In the genomic region with DNA sequence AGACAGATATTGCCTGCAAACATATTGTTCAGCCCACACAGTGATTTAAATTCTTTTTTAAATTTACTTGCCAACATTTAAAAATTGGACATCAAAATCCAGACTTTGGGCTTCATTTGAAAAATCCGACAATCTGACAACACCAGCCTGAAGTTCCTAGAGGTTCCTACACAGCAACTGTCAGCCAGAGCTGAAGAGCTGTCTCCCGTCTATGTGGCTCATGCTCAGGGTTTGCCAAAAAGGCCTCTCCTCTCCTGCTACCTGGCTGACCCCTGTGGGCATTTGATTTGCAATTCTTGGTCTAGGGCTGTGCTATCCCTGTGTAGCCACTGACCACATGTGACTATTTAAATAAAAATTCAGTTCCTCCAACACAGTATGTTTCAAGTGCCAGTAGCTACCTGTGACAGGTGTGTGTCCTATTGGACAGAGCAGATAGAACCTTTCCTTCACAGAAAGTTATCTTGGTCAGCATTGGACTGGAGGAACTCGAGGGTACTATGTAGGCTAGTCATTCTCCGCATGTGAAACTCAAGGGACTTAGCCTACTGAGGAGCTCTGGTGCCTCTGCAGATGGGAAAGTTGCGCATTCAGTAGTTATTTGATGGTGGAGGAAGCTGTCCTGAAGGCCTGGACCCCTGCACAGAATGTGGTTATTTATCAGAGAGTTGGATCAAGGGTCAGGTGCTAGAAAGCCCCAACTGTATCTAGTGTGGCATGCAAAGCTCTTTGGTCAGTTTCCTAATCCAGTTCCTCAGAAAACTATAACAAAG, we compare ENCODE assay signal across 8 cellular contexts. TPM values are rescaled to one million over a fixed set of nuclear protein-coding genes. Genes with fewer than 3 reads are reported as not detected.
DNase-seq lines count a peak whose midpoint lies in the region; ATAC-seq and TF ChIP-seq lines count a peak whose summit lies in the region.

No MANE protein-coding gene starts in this region.

- H2BK20ac ChIP-seq in IMR-90 (ENCODE audit: low read depth, low read length), result no peak overlapping the region

- H3K4me2 ChIP-seq in IMR-90 (ENCODE audit: low read depth, low read length), result no peak overlapping the region

- H4K5ac ChIP-seq in IMR-90 (ENCODE audit: low read depth, low read length), result no peak overlapping the region

- no peak overlapping the region for H2AFZ ChIP-seq in IMR-90 (replicated peaks; ENCODE audit: low read length, poor library complexity)

- no peak overlapping the region; the same call in 1 of the 2 replicates for H3K14ac ChIP-seq in IMR-90 (replicated peaks; ENCODE audit: low read depth, low read length)

- TF ChIP-seq RAD21 in IMR-90 (IDR thresholded peaks at IDR 0.05; ENCODE audit: low read length), result no peak

- H3K27ac Mint-ChIP-seq in natural killer cell, result peak overlapping the region; percentile 92 to 96

- whole genome bisulfite sequencing in IMR-90 (ENCODE audit: extremely low coverage in 2 of 2, insufficient read length in 1 of 2), 2 experiments, result no CpG with 5 or more reads among the region's 5 CpGs

- H3K9me3 Mint-ChIP-seq in natural killer cell, result no peaks in the 10 kb centered on the region

- peak overlapping the region; percentile 45 for H3K4me3 Mint-ChIP-seq in natural killer cell

- H3K27me3 ChIP-seq in IMR-90 (ENCODE audit: control insufficient read depth, insufficient read depth, low read length) (no peaks in the 10 kb centered on the region), adipocyte (replicated peaks; ENCODE audit: control insufficient read depth, insufficient read depth, low read length) (no peaks in the 10 kb centered on the region)

- no peak overlapping the region for H2AK9ac ChIP-seq in IMR-90 (replicated peaks; ENCODE audit: low read depth, low read length, poor library complexity)

- in situ Hi-C loops in IMR-90 (cut with MboI; ENCODE audit: low sequenced_read_pairs), result no loop called here

- no peaks in the 10 kb centered on the region for H3K36me3 Mint-ChIP-seq in natural killer cell

- H2BK5ac ChIP-seq in IMR-90 (ENCODE audit: low read depth, low read length, poor library complexity, severe bottlenecking), result peak overlapping the region; percentile 13

- no peaks in the 10 kb centered on the region for H3K9me3 ChIP-seq in IMR-90 (ENCODE audit: control insufficient read depth, insufficient read depth, low read length)
- no peaks in the 10 kb centered on the region for H3K9me3 ChIP-seq in adipocyte (ENCODE audit: control insufficient read depth, low read length)

- dilution Hi-C loops in IMR-90 (cut with HindIII; ENCODE audit: low sequenced_read_pairs, unreplicated experiment), result no loop called here

- no peak for ATAC-seq in IMR-90 (ENCODE audit: low read depth)
- ATAC-seq in natural killer cell, result no peak
- ATAC-seq in GM21381 (IDR thresholded peaks at IDR 0.05; ENCODE audit: unreplicated experiment), result no peak

- no peak overlapping the region for H3K18ac ChIP-seq in IMR-90 (ENCODE audit: low read depth, low read length)

- H3K27ac ChIP-seq in IMR-90 (ENCODE audit: insufficient read depth, low read length), result no peak overlapping the region; the same call in 1 of the 2 replicates

- peak overlapping the region; percentile 99 for H2BK120ac ChIP-seq in IMR-90 (ENCODE audit: low read depth, low read length)

- peak overlapping the region; percentile 63 for H3K4ac ChIP-seq in IMR-90 (ENCODE audit: low read depth, low read length)

- no peaks in the 10 kb centered on the region for H3K36me3 ChIP-seq in IMR-90 (ENCODE audit: control insufficient read depth, insufficient read depth, low read length)
- H3K36me3 ChIP-seq in adipocyte (ENCODE audit: control insufficient read depth, insufficient read depth, low read length, severe bottlenecking), result no peaks in the 10 kb centered on the region

- peak overlapping the region; percentile 22; the same call in 1 of the 3 replicates for H2BK15ac ChIP-seq in IMR-90 (ENCODE audit: low read depth, low read length)

- intact Hi-C loops in IMR-90 (cut with micrococcal nuclease) (loop anchor here (5.0 kb wide), 1 partner anchor 254 kb away; a partner anchor contains a TSS), natural killer cell (cut with micrococcal nuclease) (no loop called here)

- H3K4me3 ChIP-seq in IMR-90 (ENCODE audit: insufficient read depth, low read depth, low read length), result no peak overlapping the region
- H3K4me3 ChIP-seq in adipocyte (ENCODE audit: low read length), result peak overlapping the region; percentile 41

- peaks cover 13% of the 10 kb centered on the region; the same call in 1 of the 2 replicates for H4K20me1 ChIP-seq in IMR-90 (ENCODE audit: insufficient read depth, low read length)

- CTCF ChIA-PET in IMR-90 (lab: Yijun Ruan, JAX), result interaction anchor here (0.6 kb wide), 2 partner anchors 10 to 46 kb away, joined by 4 to 6 read pairs; no protein-coding TSS in a partner anchor

- H3K79me1 ChIP-seq in IMR-90 (ENCODE audit: low read depth in 1 of 2, low read length in 2 of 2), result peaks cover 38 to 79% of the 10 kb centered on the region in 2 experiments

- peak overlapping the region; percentile 57; the same call in 1 of the 2 replicates for H2AK5ac ChIP-seq in IMR-90 (ENCODE audit: low read depth, low read length)

- peak overlapping the region in 1 of 2 experiments; percentile 23; a peak in 2 of 4 replicates for H4K8ac ChIP-seq in IMR-90 (ENCODE audit: low read depth in 2 of 2, low read length in 2 of 2)

- H3K4me1 ChIP-seq in IMR-90 (ENCODE audit: control insufficient read depth, insufficient read depth, low read length), result peaks cover 20% of the 10 kb centered on the region
- H3K4me1 ChIP-seq in adipocyte (ENCODE audit: control insufficient read depth, insufficient read depth, low read length), result peaks cover 72% of the 10 kb centered on the region

- DNase-seq in AML-193 (lab: John Stamatoyannopoulos, UW) (peak; percentile 14 to 42), IMR-90 (no peak), adipocyte (ENCODE audit: low read depth) (no peak), natural killer cell (no peak), superior temporal gyrus (ENCODE audit: extremely low spot score) (no peak), NAMALWA (ENCODE audit: low spot score) (no peak)
- no peak for DNase-seq in effector CD4-positive, alpha-beta T cell

- no peak for TF ChIP-seq POLR2A in IMR-90 (IDR thresholded peaks at IDR 0.05; ENCODE audit: low read depth, low read length)

- H3K56ac ChIP-seq in IMR-90 (ENCODE audit: extremely low read depth, insufficient read depth, low read length), result 0 out of 2 replicates have a peak overlapping the region, but pooled peaks have one; percentile 12

- peaks cover 63 to 73% of the 10 kb centered on the region in 2 donors for H3K4me1 Mint-ChIP-seq in natural killer cell

- POLR2A ChIA-PET in IMR-90 (lab: Charles Lee; ENCODE audit: unreplicated experiment), result interaction anchor here (0.5 kb wide), 2 partner anchors 11 to 52 kb away, joined by 3 to 5 read pairs; no protein-coding TSS in a partner anchor

- BruUV-seq in IMR-90 (replicated peaks; lab: Mats Ljungman, UMichigan), result no TSS peak

- peaks cover 26% of the 10 kb centered on the region for H3K9me1 ChIP-seq in IMR-90 (ENCODE audit: insufficient read depth, low read length)

- H3K23ac ChIP-seq in IMR-90 (ENCODE audit: low read depth, low read length), result peak overlapping the region; percentile 78

- no peak for TF ChIP-seq CTCF in IMR-90 (conservative IDR thresholded peaks at IDR 0.05; ENCODE audit: low read depth, low read length)
- TF ChIP-seq CTCF in natural killer cell (IDR thresholded peaks at IDR 0.05), result no peak

- H3K9ac ChIP-seq in IMR-90 (ENCODE audit: low read depth, low read length) (no peak overlapping the region), adipocyte (ENCODE audit: low read length) (peak overlapping the region; percentile 99)

- no peaks in the 10 kb centered on the region for H3K27me3 Mint-ChIP-seq in natural killer cell (ENCODE audit: low read depth in 2 of 2)

- no peak overlapping the region for H4K91ac ChIP-seq in IMR-90 (ENCODE audit: insufficient read depth, low read depth, low read length)

TF ChIP-seq in IMR-90, 13 proteins besides CTCF, POLR2A, EP300 and RAD21 (continues in another document):
- TF ChIP-seq CHD1 (IDR thresholded peaks at IDR 0.05; ENCODE audit: low read depth, low read length) (no peak), CEBPB (IDR thresholded peaks at IDR 0.05; ENCODE audit: low read depth, low read length) (no peak), SMC3 (IDR thresholded peaks at IDR 0.05; ENCODE audit: low read depth, low read length) (no peak), MXI1 (IDR thresholded peaks at IDR 0.05; ENCODE audit: borderline replicate concordance, low read depth, low read length) (no peak), MAFK (IDR thresholded peaks at IDR 0.05; ENCODE audit: low read depth, low read length) (no peak), RFX5 (IDR thresholded peaks at IDR 0.05; ENCODE audit: low read depth, low read length) (no peak), MAZ (IDR thresholded peaks at IDR 0.05; ENCODE audit: borderline replicate concordance, low read depth, low read length) (no peak)
- TF ChIP-seq, protein P1, sequence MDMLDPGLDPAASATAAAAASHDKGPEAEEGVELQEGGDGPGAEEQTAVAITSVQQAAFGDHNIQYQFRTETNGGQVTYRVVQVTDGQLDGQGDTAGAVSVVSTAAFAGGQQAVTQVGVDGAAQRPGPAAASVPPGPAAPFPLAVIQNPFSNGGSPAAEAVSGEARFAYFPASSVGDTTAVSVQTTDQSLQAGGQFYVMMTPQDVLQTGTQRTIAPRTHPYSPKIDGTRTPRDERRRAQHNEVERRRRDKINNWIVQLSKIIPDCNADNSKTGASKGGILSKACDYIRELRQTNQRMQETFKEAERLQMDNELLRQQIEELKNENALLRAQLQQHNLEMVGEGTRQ (IDR thresholded peaks at IDR 0.05; ENCODE audit: low read depth, low read length), result no peak
- TF ChIP-seq, protein P2, sequence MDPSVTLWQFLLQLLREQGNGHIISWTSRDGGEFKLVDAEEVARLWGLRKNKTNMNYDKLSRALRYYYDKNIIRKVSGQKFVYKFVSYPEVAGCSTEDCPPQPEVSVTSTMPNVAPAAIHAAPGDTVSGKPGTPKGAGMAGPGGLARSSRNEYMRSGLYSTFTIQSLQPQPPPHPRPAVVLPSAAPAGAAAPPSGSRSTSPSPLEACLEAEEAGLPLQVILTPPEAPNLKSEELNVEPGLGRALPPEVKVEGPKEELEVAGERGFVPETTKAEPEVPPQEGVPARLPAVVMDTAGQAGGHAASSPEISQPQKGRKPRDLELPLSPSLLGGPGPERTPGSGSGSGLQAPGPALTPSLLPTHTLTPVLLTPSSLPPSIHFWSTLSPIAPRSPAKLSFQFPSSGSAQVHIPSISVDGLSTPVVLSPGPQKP (IDR thresholded peaks at IDR 0.05; ENCODE audit: borderline replicate concordance, low read depth, low read length), result no peak

RNA-seq across cellular contexts. Expression of a gene that starts 2.7 kb away (rescaled TPM):
- 35.0 and 43.6 TPM in 2 replicates for total RNA-seq in IMR-90 (2012; rRNA removed)
- polyA plus RNA-seq in IMR-90 (2012; rRNA removed), result 15.8 and 19.0 TPM in 2 replicates
- 7.2 and 10.4 TPM in 2 replicates for polyA plus RNA-seq in IMR-90 (2012; cell fraction: cytosol; rRNA removed)
- 3.3 and 13.6 TPM in 2 replicates for polyA plus RNA-seq in IMR-90 (2012; cell fraction: nucleus; rRNA removed; ENCODE audit: low replicate concordance)
- total RNA-seq in natural killer cell, result 10 to 100 TPM; 15.3 to 25.7 (median 17.2) TPM

RNA-seq across cellular contexts. Expression of a gene that starts 3.1 kb away (rescaled TPM):
- 42.3 and 51.7 TPM in 2 replicates for total RNA-seq in IMR-90 (2012; rRNA removed)
- polyA plus RNA-seq in IMR-90 (2012; rRNA removed), result 7.4 and 8.1 TPM in 2 replicates
- polyA plus RNA-seq in IMR-90 (2012; cell fraction: cytosol; rRNA removed), result 2.8 and 4.2 TPM in 2 replicates
- polyA plus RNA-seq in IMR-90 (2012; cell fraction: nucleus; rRNA removed; ENCODE audit: low replicate concordance), result 4.4 and 12.9 TPM in 2 replicates
- total RNA-seq in natural killer cell, result 1 to 10 TPM; 5.3 to 9.3 (median 6.1) TPM

Comparison
In these comparisons a context has a peak if more than half of its experiments do, and no peak if none do; other contexts are left out.
1. DNase-seq: peak in AML-193 (2 of 2); none in IMR-90 (single experiment), adipocyte (single experiment), natural killer cell (single experiment), superior temporal gyrus (single experiment), NAMALWA (single experiment) and effector CD4-positive, alpha-beta T cell (single experiment).